16 cellular contexts compared by ENCODE assay signal in genomic region chr20:2004171-2004570, GRCh38. TPM values are rescaled to one million over a fixed set of nuclear protein-coding genes. Genes with fewer than 3 reads are reported as not detected.
DNase-seq lines count a peak whose midpoint lies in the region; ATAC-seq lines count a peak whose summit lies in the region.
"Had no signal": no experiment of that assay in that cellular context is flagged by ENCODE, and none has a peak within 500 bp of the region (broad histone marks: within the 10 kb centered on the region; RNA-seq: fewer than 3 reads in every experiment).

No MANE protein-coding gene starts in this region.

- no peaks in the 10 kb centered on the region for H3K9me3 Mint-ChIP-seq in activated CD8-positive, alpha-beta memory T cell treated with anti-CD3 and anti-CD28 coated beads, Interleukin-2, amount 10 ng/mL, durations not matched to agents 7 days and 5 days (ENCODE audit: low read depth)
- H3K9me3 Mint-ChIP-seq: CD8-positive, alpha-beta T cell had no signal

- H3K27ac Mint-ChIP-seq in activated CD8-positive, alpha-beta memory T cell treated with anti-CD3 and anti-CD28 coated beads, Interleukin-2, amount 10 ng/mL, durations not matched to agents 7 days and 5 days = no peak overlapping the region
- H3K27ac Mint-ChIP-seq: B cell; CD4-positive, CD25-positive, alpha-beta regulatory T cell; CD8-positive, alpha-beta T cell had no signal

- H3K4me1 Mint-ChIP-seq in activated CD8-positive, alpha-beta memory T cell treated with anti-CD3 and anti-CD28 coated beads, Interleukin-2, amount 10 ng/mL, durations not matched to agents 7 days and 5 days = no peaks in the 10 kb centered on the region
- H3K4me1 Mint-ChIP-seq: B cell; CD4-positive, CD25-positive, alpha-beta regulatory T cell had no signal

- CTCF ChIA-PET in activated CD8-positive, alpha-beta memory T cell treated with anti-CD3 and anti-CD28 coated beads, Interleukin-2, amount 10 ng/mL, durations not matched to agents 7 days and 5 days (lab: Charles Lee) = no interaction called here

- ATAC-seq in activated CD8-positive, alpha-beta memory T cell treated with anti-CD3 and anti-CD28 coated beads, Interleukin-2, amount 10 ng/mL, durations not matched to agents 7 days and 5 days = no peak
- ATAC-seq: CD8-positive, alpha-beta T cell; GM12878 had no signal

- peak; percentile 3 for DNase-seq in activated CD8-positive, alpha-beta memory T cell treated with anti-CD3 and anti-CD28 coated beads, Interleukin-2, amount 50 U/mL, for 48 hours
- no peak for DNase-seq in activated CD8-positive, alpha-beta memory T cell treated with anti-CD3 and anti-CD28 coated beads, Interleukin-2, amount 10 ng/mL, durations not matched to agents 7 days and 5 days
- DNase-seq in head of caudate nucleus = peak in 25 of 42 donors; percentile 10 to 77 (median 43)
- peak; percentile 26 for DNase-seq in putamen (ENCODE audit: low spot score)
- no peak for DNase-seq in COLO829 (ENCODE audit: low spot score)
- DNase-seq in NCI-H524 treated with DMSO at 0.1 percent for 48 hours (lab: John Stamatoyannopoulos, UW) = no peak
- DNase-seq: CD4-positive, CD25-positive, alpha-beta regulatory T cell; CD8-positive, alpha-beta T cell; DMS 273 treated with DMSO at 0.1 percent for 48 hours; DMS79; EL; GDM1; GOT3; HCEC 1CT had no signal

- no peaks in the 10 kb centered on the region for H3K27me3 Mint-ChIP-seq in activated CD8-positive, alpha-beta memory T cell treated with anti-CD3 and anti-CD28 coated beads, Interleukin-2, amount 10 ng/mL, durations not matched to agents 7 days and 5 days

- H3K4me3 Mint-ChIP-seq in activated CD8-positive, alpha-beta memory T cell treated with anti-CD3 and anti-CD28 coated beads, Interleukin-2, amount 10 ng/mL, durations not matched to agents 7 days and 5 days = no peak overlapping the region
- H3K4me3 Mint-ChIP-seq: B cell; CD4-positive, CD25-positive, alpha-beta regulatory T cell; CD8-positive, alpha-beta T cell had no signal

- H3K36me3 Mint-ChIP-seq in activated CD8-positive, alpha-beta memory T cell treated with anti-CD3 and anti-CD28 coated beads, Interleukin-2, amount 10 ng/mL, durations not matched to agents 7 days and 5 days = no peaks in the 10 kb centered on the region
- H3K36me3 Mint-ChIP-seq: CD4-positive, CD25-positive, alpha-beta regulatory T cell; CD8-positive, alpha-beta T cell had no signal

- intact Hi-C loops in head of caudate nucleus (cut with DNase I) = no loop called here

RNA-seq across cellular contexts. Expression of gene PDYN, which starts 10.3 kb away (rescaled TPM):
- not detected for total RNA-seq in activated CD8-positive, alpha-beta memory T cell treated with anti-CD3 and anti-CD28 coated beads, Interleukin-2, amount 10 ng/mL, durations not matched to agents 7 days and 5 days
- total RNA-seq: B cell; CD4-positive, CD25-positive, alpha-beta regulatory T cell; CD8-positive, alpha-beta T cell; GM12878 had no signal

Comparison
In these comparisons a context has a peak if more than half of its experiments do, and no peak if none do; other contexts are left out.
1. DNase-seq: peak in activated CD8-positive, alpha-beta memory T cell treated with anti-CD3 and anti-CD28 coated beads, Interleukin-2, amount 50 U/mL, for 48 hours (single experiment), head of caudate nucleus (25 of 42) and putamen (single experiment); none in activated CD8-positive, alpha-beta memory T cell treated with anti-CD3 and anti-CD28 coated beads, Interleukin-2, amount 10 ng/mL, durations not matched to agents 7 days and 5 days (single experiment), COLO829 (single experiment) and NCI-H524 treated with DMSO at 0.1 percent for 48 hours (single experiment).